ENCODE assay signal across 29 cellular contexts in the genomic region with DNA sequence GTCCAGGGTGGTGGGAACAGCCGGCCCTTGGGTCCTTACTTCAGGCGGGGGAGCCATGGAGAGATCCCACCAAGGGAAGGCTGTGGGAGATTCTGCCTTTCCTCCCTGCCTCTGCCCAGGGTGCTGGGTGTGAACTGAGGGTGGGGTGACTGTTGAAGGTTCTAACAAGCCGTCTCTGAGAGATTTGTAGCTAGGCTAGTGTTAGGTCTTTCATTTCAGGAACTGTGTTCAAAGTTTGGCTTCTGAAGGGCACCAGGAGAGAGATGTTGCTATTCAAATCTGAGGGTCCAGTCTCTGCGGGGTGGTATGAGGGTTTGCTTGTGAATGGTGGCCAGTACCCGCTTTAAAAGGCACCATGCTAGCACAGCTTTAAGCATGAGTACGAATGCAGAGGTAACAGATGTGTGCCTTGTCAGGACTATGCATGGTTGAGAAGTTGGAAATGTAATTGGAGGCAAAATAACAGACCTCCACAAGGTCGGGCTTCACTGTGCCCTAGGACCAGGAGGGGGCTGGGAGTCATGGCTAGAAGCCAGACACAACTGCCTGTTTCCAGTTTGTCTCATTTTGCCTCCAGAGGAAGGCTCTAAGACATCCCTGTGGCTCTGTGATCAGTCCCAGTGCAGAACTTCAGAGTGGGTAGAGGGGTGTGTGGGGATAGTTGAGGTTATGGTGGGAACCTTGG. TPM values are rescaled to one million over a fixed set of nuclear protein-coding genes. Genes with fewer than 3 reads are reported as not detected.
DNase-seq lines count a peak whose midpoint lies in the region; ATAC-seq and TF ChIP-seq lines count a peak whose summit lies in the region.
"Had no signal": no experiment of that assay in that cellular context is flagged by ENCODE, and none has a peak within 500 bp of the region (broad histone marks: within the 10 kb centered on the region; RNA-seq: fewer than 3 reads in every experiment).

No MANE protein-coding gene starts in this region.

- CTCF ChIA-PET in CD8-positive, alpha-beta memory T cell (lab: Charles Lee), result interaction anchor here (0.8 kb wide), 1 partner anchor 35 kb away, joined by 4 read pairs; a partner anchor contains a TSS
- CTCF ChIA-PET in activated CD4-positive, alpha-beta memory T cell treated with anti-CD3 and anti-CD28 coated beads, Interleukin-2, amount 10 ng/mL, durations not matched to agents 7 days and 5 days (lab: Charles Lee), result interaction anchor here (1.2 kb wide), 1 partner anchor 20 kb away, joined by 3 read pairs; no protein-coding TSS in a partner anchor

- no peaks in the 10 kb centered on the region for H3K9me2 ChIP-seq in Karpas-422 (replicated peaks; ENCODE audit: insufficient read depth, low read length)

- peak overlapping the region in 2 of 8 donors; percentile 2 to 11 for H3K27ac Mint-ChIP-seq in CD8-positive, alpha-beta memory T cell
- H3K27ac Mint-ChIP-seq in endothelial cell (ENCODE audit: unreplicated experiment), result peak overlapping the region; percentile 18
- H3K27ac Mint-ChIP-seq in activated CD4-positive, alpha-beta memory T cell treated with anti-CD3 and anti-CD28 coated beads, Interleukin-2, amount 10 ng/mL, durations not matched to agents 7 days and 5 days, result no peak overlapping the region
- H3K27ac Mint-ChIP-seq: activated CD4-positive, alpha-beta T cell treated with anti-CD3 and anti-CD28 coated beads for 36 hours; dendritic cell treated with granulocyte-macrophage colony-stimulating factor and Interleukin-4, amounts not matched to agents 40 ng/mL and 50 ng/mL, for 4 days; stimulated activated naive B cell treated with anti-CD40 and anti-IgM and Interleukin-4, amounts not matched to agents 10 μg/mL and 1 μg/mL and 100 μg/mL, for 72 hours had no signal

- H2AFZ ChIP-seq in Karpas-422 (ENCODE audit: low read length), result no peak overlapping the region

- no peak for DNase-seq in CD8-positive, alpha-beta memory T cell
- DNase-seq in Karpas-422, result peak; percentile 39
- no peak for DNase-seq in endothelial cell (ENCODE audit: low spot score)
- peak in 4 of 5 donors; percentile 39 to 64 (median 49) for DNase-seq in ovary
- DNase-seq in RKO (ENCODE audit: low spot score), result no peak
- no peak for DNase-seq in activated CD4-positive, alpha-beta memory T cell treated with anti-CD3 and anti-CD28 coated beads, Interleukin-2, amount 10 ng/mL, durations not matched to agents 7 days and 5 days
- DNase-seq in stomach, result no peak
- DNase-seq: activated CD4-positive, alpha-beta T cell treated with anti-CD3 and anti-CD28 coated beads for 36 hours; activated naive CD4-positive, alpha-beta T cell; activated T-cell treated with anti-CD3 and anti-CD28 coated beads, Interleukin-2, amount 50 U/mL, for 4 hours; DMS153; GOT3; kidney; NCI-H1436 treated with DMSO at 0.1 percent for 48 hours; NCI-H2171; NCI-H526; Peyer's patch; SJCRH30; stimulated activated CD4-positive, alpha-beta T cell treated with anti-CD3 and anti-CD28 coated beads, Interleukin-4, amount 100 ng/mL, for 1 hour; stimulated activated naive B cell treated with anti-CD40 and anti-IgM and Interleukin-4, amounts not matched to agents 10 μg/mL and 1 μg/mL and 100 μg/mL, for 72 hours had no signal

- TF ChIP-seq POLR2A in ovary (IDR thresholded peaks at IDR 0.05), result no peak
- no peak for TF ChIP-seq POLR2A in stomach (IDR thresholded peaks at IDR 0.05)

- no peak for TF ChIP-seq CTCF in endothelial cell (IDR thresholded peaks at IDR 0.05; ENCODE audit: unreplicated experiment)
- no peak for TF ChIP-seq CTCF in ovary (IDR thresholded peaks at IDR 0.05)
- no peak for TF ChIP-seq CTCF in stomach (IDR thresholded peaks at IDR 0.05)

- POLR2A ChIA-PET in CD8-positive, alpha-beta memory T cell (lab: Charles Lee), result interaction anchor here (2.9 kb wide), 1 partner anchor 34 kb away, joined by 23 read pairs; a partner anchor contains a TSS
- POLR2A ChIA-PET in activated CD4-positive, alpha-beta memory T cell treated with anti-CD3 and anti-CD28 coated beads, Interleukin-2, amount 10 ng/mL, durations not matched to agents 7 days and 5 days (lab: Charles Lee), result interaction anchor here (1.3 kb wide), 1 partner anchor 34 kb away, joined by 4 read pairs; a partner anchor contains a TSS

- peaks cover 18% of the 10 kb centered on the region for H3K27me3 ChIP-seq in CD8-positive, alpha-beta memory T cell (ENCODE audit: insufficient read depth, low read length, poor library complexity, severe bottlenecking)
- H3K27me3 ChIP-seq in Karpas-422 (ENCODE audit: low read length) (no peaks in the 10 kb centered on the region), ovary (no peaks in the 10 kb centered on the region), stomach (peaks cover 0 to 52% (median 28%) of the 10 kb centered on the region in 3 donors)
- H3K27me3 ChIP-seq: right atrium auricular region had no signal

- H3K9ac ChIP-seq in Karpas-422 (ENCODE audit: low read length), result no peak overlapping the region
- H3K9ac ChIP-seq: KMS-11 had no signal

- H3K4me1 ChIP-seq in CD8-positive, alpha-beta memory T cell (ENCODE audit: insufficient read depth, low read length), result peaks cover 9% of the 10 kb centered on the region
- peaks cover 8% of the 10 kb centered on the region for H3K4me1 ChIP-seq in Karpas-422 (ENCODE audit: low read length)
- peaks cover 4% of the 10 kb centered on the region for H3K4me1 ChIP-seq in ovary (ENCODE audit: insufficient read depth)
- H3K4me1 ChIP-seq in stomach, result peaks cover 18 to 33% (median 23%) of the 10 kb centered on the region in 4 donors
- H3K4me1 ChIP-seq: SJCRH30 had no signal

- H4K20me1 ChIP-seq in Karpas-422 (ENCODE audit: insufficient read depth, low read depth, low read length), result 0 out of 2 replicates have a peak, but pooled peaks cover 4% of the 10 kb centered on the region

- no peaks in the 10 kb centered on the region for H3K36me3 ChIP-seq in CD8-positive, alpha-beta memory T cell (ENCODE audit: insufficient read depth, low read length)
- no peaks in the 10 kb centered on the region for H3K36me3 ChIP-seq in Karpas-422 (ENCODE audit: insufficient read depth, low read length)
- no peaks in the 10 kb centered on the region for H3K36me3 ChIP-seq in ovary
- no peaks in the 10 kb centered on the region for H3K36me3 ChIP-seq in stomach
- H3K36me3 ChIP-seq: Peyer's patch, right atrium auricular region, SJCRH30 had no signal

- no peak for ATAC-seq in HG02885 (IDR thresholded peaks at IDR 0.05; ENCODE audit: poor library complexity, unreplicated experiment)
- ATAC-seq: activated CD4-positive, alpha-beta T cell treated with anti-CD3 and anti-CD28 coated beads for 36 hours; activated T-cell treated with anti-CD3 and anti-CD28 coated beads, Interleukin-2, amount 50 U/mL, for 4 hours; stimulated activated naive B cell treated with anti-CD40 and anti-IgM and Interleukin-4, amounts not matched to agents 10 μg/mL and 1 μg/mL and 100 μg/mL, for 72 hours had no signal

- peaks cover 0 to 2% (median 0%) of the 10 kb centered on the region in 5 donors for H3K9me3 Mint-ChIP-seq in CD8-positive, alpha-beta memory T cell
- no peaks in the 10 kb centered on the region for H3K9me3 Mint-ChIP-seq in endothelial cell (ENCODE audit: unreplicated experiment)
- H3K9me3 Mint-ChIP-seq in activated CD4-positive, alpha-beta memory T cell treated with anti-CD3 and anti-CD28 coated beads, Interleukin-2, amount 10 ng/mL, durations not matched to agents 7 days and 5 days, result no peaks in the 10 kb centered on the region
- H3K9me3 Mint-ChIP-seq: activated T-cell treated with anti-CD3 and anti-CD28 coated beads, Interleukin-2, amount 50 U/mL, for 4 hours; dendritic cell treated with granulocyte-macrophage colony-stimulating factor and Interleukin-4, amounts not matched to agents 40 ng/mL and 50 ng/mL, for 4 days; stimulated activated naive B cell treated with anti-CD40 and anti-IgM and Interleukin-4, amounts not matched to agents 10 μg/mL and 1 μg/mL and 100 μg/mL, for 72 hours had no signal

- peaks cover 31 to 32% of the 10 kb centered on the region in 2 donors for H3K27me3 Mint-ChIP-seq in CD8-positive, alpha-beta memory T cell
- peaks cover 31% of the 10 kb centered on the region for H3K27me3 Mint-ChIP-seq in endothelial cell (ENCODE audit: unreplicated experiment)
- H3K27me3 Mint-ChIP-seq in activated CD4-positive, alpha-beta memory T cell treated with anti-CD3 and anti-CD28 coated beads, Interleukin-2, amount 10 ng/mL, durations not matched to agents 7 days and 5 days, result peaks cover 51% of the 10 kb centered on the region

- peaks cover 10 to 22% (median 15%) of the 10 kb centered on the region in 3 donors for H3K4me1 Mint-ChIP-seq in CD8-positive, alpha-beta memory T cell
- peaks cover 34% of the 10 kb centered on the region for H3K4me1 Mint-ChIP-seq in endothelial cell (ENCODE audit: unreplicated experiment)
- H3K4me1 Mint-ChIP-seq in activated CD4-positive, alpha-beta memory T cell treated with anti-CD3 and anti-CD28 coated beads, Interleukin-2, amount 10 ng/mL, durations not matched to agents 7 days and 5 days, result peaks cover 15% of the 10 kb centered on the region

- peak overlapping the region in 4 of 7 donors; percentile 11 to 56 (median 46) for H3K4me3 Mint-ChIP-seq in CD8-positive, alpha-beta memory T cell
- H3K4me3 Mint-ChIP-seq in endothelial cell (ENCODE audit: unreplicated experiment), result peak overlapping the region; percentile 65
- no peak overlapping the region for H3K4me3 Mint-ChIP-seq in activated CD4-positive, alpha-beta memory T cell treated with anti-CD3 and anti-CD28 coated beads, Interleukin-2, amount 10 ng/mL, durations not matched to agents 7 days and 5 days
- H3K4me3 Mint-ChIP-seq: activated CD4-positive, alpha-beta T cell treated with anti-CD3 and anti-CD28 coated beads for 36 hours had no signal

- no peak overlapping the region for H3K27ac ChIP-seq in CD8-positive, alpha-beta memory T cell (ENCODE audit: low read depth, low read length)
- H3K27ac ChIP-seq in Karpas-422 (ENCODE audit: low read length), result no peak overlapping the region
- H3K27ac ChIP-seq in ovary, result peak overlapping the region in 1 of 2 donors; percentile 86
- peak overlapping the region in 1 of 5 donors; percentile 80 for H3K27ac ChIP-seq in stomach
- H3K27ac ChIP-seq: C4-2B, KMS-11, SJCRH30 had no signal

- H3K79me2 ChIP-seq in Karpas-422 (ENCODE audit: low read length), result no peaks in the 10 kb centered on the region

- no peaks in the 10 kb centered on the region for H3K9me3 ChIP-seq in CD8-positive, alpha-beta memory T cell (ENCODE audit: low read length)
- no peaks in the 10 kb centered on the region for H3K9me3 ChIP-seq in Karpas-422 (ENCODE audit: low read length)
- H3K9me3 ChIP-seq in ovary, result no peaks in the 10 kb centered on the region
- H3K9me3 ChIP-seq in stomach, result no peaks in the 10 kb centered on the region
- H3K9me3 ChIP-seq: Peyer's patch, right atrium auricular region, SJCRH30 had no signal

- no peak overlapping the region for H3K4me3 ChIP-seq in CD8-positive, alpha-beta memory T cell (ENCODE audit: low read length)
- H3K4me3 ChIP-seq in Karpas-422 (ENCODE audit: low read length) (no peak overlapping the region), ovary (no peak overlapping the region), stomach (no peak overlapping the region)
- H3K4me3 ChIP-seq: SJCRH30 had no signal

- 54 to 61% (median 57%) methylated on average over 7 of the region's 7 CpGs for WGBS in ovary, 3 donors
- 61 to 74% (median 73%) methylated on average over 7 of the region's 7 CpGs for WGBS in stomach, 5 donors

- intact Hi-C loops in ovary (cut with DNase I) (loop anchor here in 2 of 4 donors (5.0 kb wide), 1 partner anchor 34 kb away; a partner anchor contains a TSS), stomach (cut with DNase I; ENCODE audit: low total_unique reads) (no loop called here)

- TF ChIP-seq EP300 in ovary (IDR thresholded peaks at IDR 0.05) (no peak), stomach (IDR thresholded peaks at IDR 0.05) (no peak)

- H3K36me3 Mint-ChIP-seq in CD8-positive, alpha-beta memory T cell, result no peaks in the 10 kb centered on the region
- peaks cover 18% of the 10 kb centered on the region for H3K36me3 Mint-ChIP-seq in endothelial cell (ENCODE audit: low read depth, unreplicated experiment)
- no peaks in the 10 kb centered on the region for H3K36me3 Mint-ChIP-seq in activated CD4-positive, alpha-beta memory T cell treated with anti-CD3 and anti-CD28 coated beads, Interleukin-2, amount 10 ng/mL, durations not matched to agents 7 days and 5 days (ENCODE audit: low read depth)
- H3K36me3 Mint-ChIP-seq: stimulated activated naive B cell treated with anti-CD40 and anti-IgM and Interleukin-4, amounts not matched to agents 10 μg/mL and 1 μg/mL and 100 μg/mL, for 72 hours had no signal

- H3K4me2 ChIP-seq in Karpas-422 (ENCODE audit: low read depth, low read length, poor library complexity, severe bottlenecking), result no peak overlapping the region
- H3K4me2 ChIP-seq: KMS-11 had no signal

RNA-seq across cellular contexts. Expression of a gene that starts 2.1 kb away (rescaled TPM):
- total RNA-seq in CD8-positive, alpha-beta memory T cell, result under 1 TPM; 0.40 to 0.53 TPM
- not detected for polyA plus RNA-seq in CD8-positive, alpha-beta memory T cell
- not detected in 2 replicates for total RNA-seq in Karpas-422 (2014; rRNA removed; shearing (Covaris generic); ENCODE audit: low replicate concordance)
- total RNA-seq in endothelial cell (ENCODE audit: unreplicated experiment) (10.4 TPM), ovary (10 to 100 TPM in 5 of 7 donors, 1 to 10 TPM in 2; 3.6 to 74.5 (median 34.1) TPM), stomach (under 1 TPM in 2 of 5 donors, not detected in 3; 0.45 to 0.55 TPM)
- polyA plus RNA-seq in ovary (10 to 100 TPM; 15.3 to 35.1 TPM), stomach (under 1 TPM; 0.12 to 0.90 (median 0.76) TPM)
- under 1 TPM; 0.25 to 0.50 TPM for total RNA-seq in activated CD4-positive, alpha-beta memory T cell treated with anti-CD3 and anti-CD28 coated beads, Interleukin-2, amount 10 ng/mL, durations not matched to agents 7 days and 5 days
- total RNA-seq: endothelial cell of umbilical vein, lung microvascular endothelial cell had no signal

RNA-seq across cellular contexts. Expression of a gene that starts 22.9 kb away (rescaled TPM):
- total RNA-seq in CD8-positive, alpha-beta memory T cell, result not detected
- not detected for polyA plus RNA-seq in CD8-positive, alpha-beta memory T cell
- 0.58 and 1.2 TPM in 2 replicates for total RNA-seq in Karpas-422 (2014; rRNA removed; shearing (Covaris generic); ENCODE audit: low replicate concordance)
- total RNA-seq in endothelial cell (ENCODE audit: unreplicated experiment) (0.95 TPM), ovary (1 to 10 TPM in 4 of 7 donors, under 1 TPM in 3; 0.69 to 1.3 (median 1.1) TPM), stomach (1 to 10 TPM in 1 of 5 donors, not detected in 4; 1.2 TPM)
- polyA plus RNA-seq in ovary (under 1 TPM; 0.63 to 0.67 TPM), stomach (under 1 TPM in 2 of 3 donors, not detected in 1; 0.20 to 0.37 TPM)
- not detected for total RNA-seq in activated CD4-positive, alpha-beta memory T cell treated with anti-CD3 and anti-CD28 coated beads, Interleukin-2, amount 10 ng/mL, durations not matched to agents 7 days and 5 days
- total RNA-seq: activated CD8-positive, alpha-beta memory T cell treated with anti-CD3 and anti-CD28 coated beads for 36 hours; activated T-cell treated with anti-CD3 and anti-CD28 coated beads, Interleukin-2, amount 50 U/mL, for 4 hours; endothelial cell of umbilical vein; T-helper 1 cell treated with Interleukin-12 subunit alpha and Interleukin-12 subunit beta and Interleukin-4 antibody, amounts not matched to agents 30 ng/mL and 1 ng/mL, for 36 hours had no signal

RNA-seq across cellular contexts. Expression of a gene that starts 25.2 kb away (rescaled TPM):
- total RNA-seq in CD8-positive, alpha-beta memory T cell, result 10 to 100 TPM; 18.4 to 21.6 TPM
- 37.0 TPM for polyA plus RNA-seq in CD8-positive, alpha-beta memory T cell
- total RNA-seq in Karpas-422 (2014; rRNA removed; shearing (Covaris generic); ENCODE audit: low replicate concordance), result 36.0 and 55.0 TPM in 2 replicates
- 100 TPM for total RNA-seq in endothelial cell (ENCODE audit: unreplicated experiment)
- 100 to 1,000 TPM in 6 of 7 donors, 10 to 100 TPM in 1; 89.5 to 195 (median 145) TPM for total RNA-seq in ovary
- polyA plus RNA-seq in ovary, result 100 to 1,000 TPM; 133 to 235 TPM
- total RNA-seq in activated CD4-positive, alpha-beta memory T cell treated with anti-CD3 and anti-CD28 coated beads, Interleukin-2, amount 10 ng/mL, durations not matched to agents 7 days and 5 days, result 10 to 100 TPM; 36.2 to 37.9 TPM
- total RNA-seq in stomach, result 100 to 1,000 TPM in 2 of 5 donors, 10 to 100 TPM in 3; 11.6 to 235 (median 42.6) TPM
- polyA plus RNA-seq in stomach, result 100 to 1,000 TPM; 126 to 209 (median 184) TPM

RNA-seq across cellular contexts. Expression of a gene that starts 34.5 kb away (rescaled TPM):
- 100 to 1,000 TPM; 150 to 151 TPM for total RNA-seq in CD8-positive, alpha-beta memory T cell
- polyA plus RNA-seq in CD8-positive, alpha-beta memory T cell, result 33.5 TPM
- 11.0 and 14.0 TPM in 2 replicates for total RNA-seq in Karpas-422 (2014; rRNA removed; shearing (Covaris generic); ENCODE audit: low replicate concordance)
- total RNA-seq in endothelial cell (ENCODE audit: unreplicated experiment) (95.5 TPM), ovary (100 to 1,000 TPM in 1 of 7 donors, 10 to 100 TPM in 6; 16.3 to 124 (median 73.5) TPM), stomach (10 to 100 TPM in 4 of 5 donors, 1 to 10 TPM in 1; 5.8 to 34.8 (median 25.2) TPM)
- polyA plus RNA-seq in ovary (10 to 100 TPM; 29.7 to 43.7 TPM), stomach (10 to 100 TPM; 12.3 to 26.4 (median 13.0) TPM)
- 100 to 1,000 TPM; 123 TPM for total RNA-seq in activated CD4-positive, alpha-beta memory T cell treated with anti-CD3 and anti-CD28 coated beads, Interleukin-2, amount 10 ng/mL, durations not matched to agents 7 days and 5 days

RNA-seq across cellular contexts. Expression of a gene that starts 35.5 kb away (rescaled TPM):
- 10 to 100 TPM; 29.1 to 31.3 TPM for total RNA-seq in CD8-positive, alpha-beta memory T cell
- polyA plus RNA-seq in CD8-positive, alpha-beta memory T cell, result 16.6 TPM
- 10.4 and 19.0 TPM in 2 replicates for total RNA-seq in Karpas-422 (2014; rRNA removed; shearing (Covaris generic); ENCODE audit: low replicate concordance)
- total RNA-seq in endothelial cell (ENCODE audit: unreplicated experiment) (21.3 TPM), ovary (10 to 100 TPM in 1 of 7 donors, 1 to 10 TPM in 6; 1.1 to 10.1 (median 6.9) TPM), stomach (1 to 10 TPM; 1.8 to 3.9 (median 2.9) TPM)
- polyA plus RNA-seq in ovary (1 to 10 TPM; 4.3 to 6.1 TPM), stomach (10 to 100 TPM in 2 of 3 donors, 1 to 10 TPM in 1; 8.6 to 12.6 (median 11.6) TPM)
- total RNA-seq in activated CD4-positive, alpha-beta memory T cell treated with anti-CD3 and anti-CD28 coated beads, Interleukin-2, amount 10 ng/mL, durations not matched to agents 7 days and 5 days, result 10 to 100 TPM; 18.6 to 18.8 TPM

Comparison
In these comparisons a context has a peak if more than half of its experiments do, and no peak if none do; other contexts are left out.
1. DNase-seq: peak in Karpas-422 (single experiment) and ovary (4 of 5); none in CD8-positive, alpha-beta memory T cell (0 of 5), endothelial cell (single experiment), RKO (single experiment), activated CD4-positive, alpha-beta memory T cell treated with anti-CD3 and anti-CD28 coated beads, Interleukin-2, amount 10 ng/mL, durations not matched to agents 7 days and 5 days (single experiment) and stomach (single experiment).